Comparison of ENCODE assay signal across 24 cellular contexts in the genomic region with DNA sequence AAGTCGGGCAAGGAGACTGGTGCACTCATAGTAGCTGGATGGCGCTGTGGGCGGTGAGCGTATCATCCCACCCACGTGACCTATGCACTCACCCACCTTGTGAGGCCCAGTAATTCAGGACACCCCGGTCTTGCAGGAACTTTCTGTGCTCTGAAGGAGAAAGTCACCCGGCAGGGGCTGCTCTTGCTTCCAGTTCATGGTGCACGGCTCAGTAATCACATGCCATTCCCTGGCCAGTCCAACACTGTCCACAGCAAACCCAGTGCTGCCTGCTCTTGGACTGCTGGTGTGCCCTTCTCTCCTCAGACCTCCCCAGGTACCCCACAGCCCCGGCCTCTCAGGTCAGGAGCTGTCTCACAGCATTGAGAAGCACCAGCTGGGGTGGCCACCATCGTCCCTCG. TPM values are rescaled to one million over a fixed set of nuclear protein-coding genes. Genes with fewer than 3 reads are reported as not detected.
DNase-seq lines count a peak whose midpoint lies in the region; ATAC-seq, FAIRE-seq and TF ChIP-seq lines count a peak whose summit lies in the region.
"Had no signal": no experiment of that assay in that cellular context is flagged by ENCODE, and none has a peak within 500 bp of the region (broad histone marks: within the 10 kb centered on the region; RNA-seq: fewer than 3 reads in every experiment).

No MANE protein-coding gene starts in this region.

- H3K36me3 Mint-ChIP-seq in activated T-helper 1 cell treated with anti-CD3 and anti-CD28 coated beads, Interleukin-12 subunit alpha, Interleukin-12 subunit beta, Interleukin-2, Interleukin-4 antibody, amounts not matched to agents 30 ng/mL and 10 ng/mL and 1 ng/mL, durations not matched to agents 14 hours and 24 hours and 36 hours (ENCODE audit: low read depth): peaks cover 3% of the 10 kb centered on the region
- H3K36me3 Mint-ChIP-seq: neural progenitor cell had no signal

- peak; percentile 58 for TF ChIP-seq RAD21 in HepG2 (CRISPR knock-in tag; IDR thresholded peaks at IDR 0.05)

- ATAC-seq in HepG2: peak; percentile 76
- ATAC-seq in right lobe of liver: no peak
- ATAC-seq: activated T-cell treated with anti-CD3 and anti-CD28 coated beads, Interleukin-2, amount 50 U/mL, for 72 hours had no signal

- H4K20me1 ChIP-seq in HepG2 (ENCODE audit: insufficient read depth, low read length) (no peaks in the 10 kb centered on the region), smooth muscle cell (ENCODE audit: low read depth) (no peaks in the 10 kb centered on the region)

- POLR2A ChIA-PET in HepG2 (lab: Yijun Ruan, JAX): interaction anchor here (1.0 to 1.1 kb wide), 2 partner anchors 12 to 15 kb away, joined by 3 read pairs; no protein-coding TSS in a partner anchor

- FAIRE-seq in HepG2 (lab: Jason Lieb, UNC): peak; percentile 34
- FAIRE-seq: GM18507 had no signal

- in situ Hi-C loops in HepG2 (cut with HindIII; ENCODE audit: extremely low pct_ligation_motif_present, low pct_unique_long_range_greater_than_20kb): no loop called here

- H3K36me3 ChIP-seq in HepG2 (replicated peaks in 1 of 2; ENCODE audit: control insufficient read depth in 1 of 2, insufficient read depth in 2 of 2, low read length in 2 of 2) (no peaks in the 10 kb centered on the region), right lobe of liver (no peaks in the 10 kb centered on the region), smooth muscle cell (ENCODE audit: low read depth) (no peaks in the 10 kb centered on the region)
- H3K36me3 ChIP-seq: neural progenitor cell, sigmoid colon had no signal

- no peaks in the 10 kb centered on the region for H3K79me2 ChIP-seq in HepG2 (ENCODE audit: insufficient read depth, low read length)
- no peaks in the 10 kb centered on the region for H3K79me2 ChIP-seq in smooth muscle cell (ENCODE audit: low read depth)

- 19% methylated on average over 10 of the region's 11 CpGs for WGBS in HepG2 (ENCODE audit: low lambda C conversion rate)
- 88% methylated on average over 3 of the region's 11 CpGs for WGBS in right lobe of liver (ENCODE audit: insufficient coverage, low coverage, low lambda C conversion rate, missing lambda C conversion rate)
- WGBS in smooth muscle cell (ENCODE audit: low lambda C conversion rate): 93% methylated on average over 11 of the region's 11 CpGs

- H3F3A ChIP-seq in smooth muscle cell (ENCODE audit: low read depth): no peaks in the 10 kb centered on the region

- no TSS peak for BruUV-seq in HepG2 (replicated peaks; lab: Mats Ljungman, UMichigan)

- H3K4me3 ChIP-seq in HepG2 (replicated peaks in 1 of 3; ENCODE audit: insufficient read depth in 1 of 3, low read depth in 2 of 3, low read length in 3 of 3): no peak overlapping the region; a peak in 1 of 6 replicates
- H3K4me3 ChIP-seq in right lobe of liver: no peak overlapping the region
- no peak overlapping the region for H3K4me3 ChIP-seq in smooth muscle cell
- H3K4me3 ChIP-seq: neural progenitor cell, sigmoid colon had no signal

- H3K4me1 ChIP-seq in HepG2 (ENCODE audit: insufficient read depth, low read length) (peaks cover 75% of the 10 kb centered on the region), right lobe of liver (peaks cover 0 to 8% (median 0%) of the 10 kb centered on the region in 4 donors), smooth muscle cell (ENCODE audit: low read depth) (no peaks in the 10 kb centered on the region)

- peaks cover 11 to 58% of the 10 kb centered on the region in 2 experiments for H3K27me3 ChIP-seq in HepG2 (ENCODE audit: control insufficient read depth in 1 of 2, insufficient read depth in 2 of 2, low read length in 2 of 2)
- H3K27me3 ChIP-seq in right lobe of liver: no peaks in the 10 kb centered on the region
- H3K27me3 ChIP-seq in smooth muscle cell (ENCODE audit: low read depth): no peaks in the 10 kb centered on the region

- peak overlapping the region; percentile 44 for H3K27ac Mint-ChIP-seq in activated T-helper 1 cell treated with anti-CD3 and anti-CD28 coated beads, Interleukin-12 subunit alpha, Interleukin-12 subunit beta, Interleukin-2, Interleukin-4 antibody, amounts not matched to agents 30 ng/mL and 10 ng/mL and 1 ng/mL, durations not matched to agents 14 hours and 24 hours and 36 hours
- H3K27ac Mint-ChIP-seq: activated T-cell treated with anti-CD3 and anti-CD28 coated beads, Interleukin-2, amount 50 U/mL, for 72 hours; H9; neural progenitor cell had no signal

- no peak for TF ChIP-seq EP300 in HepG2 (IDR thresholded peaks at IDR 0.05; ENCODE audit: low read depth in 2 of 2, low read length in 2 of 2)
- TF ChIP-seq EP300 in HepG2 (CRISPR knock-in tag; IDR thresholded peaks at IDR 0.05; ENCODE audit: borderline replicate concordance): no peak

- H3K27ac ChIP-seq in HepG2 (ENCODE audit: extremely low read length, insufficient read depth, low read length) (no peak overlapping the region), right lobe of liver (no peak overlapping the region), smooth muscle cell (ENCODE audit: low read depth) (no peak overlapping the region)
- H3K27ac ChIP-seq: neural progenitor cell, sigmoid colon had no signal

- peaks cover 48% of the 10 kb centered on the region for H3K4me1 Mint-ChIP-seq in activated T-helper 1 cell treated with anti-CD3 and anti-CD28 coated beads, Interleukin-12 subunit alpha, Interleukin-12 subunit beta, Interleukin-2, Interleukin-4 antibody, amounts not matched to agents 30 ng/mL and 10 ng/mL and 1 ng/mL, durations not matched to agents 14 hours and 24 hours and 36 hours (ENCODE audit: low read depth)

- intact Hi-C loops in HepG2 (cut with micrococcal nuclease; ENCODE audit: unreplicated experiment): no loop called here
- intact Hi-C loops in right lobe of liver (cut with DNase I): loop anchor here in 1 of 2 donors (5.0 kb wide), 1 partner anchor 110 kb away; no protein-coding TSS in a partner anchor
- intact Hi-C loops in activated T-helper 1 cell treated with anti-CD3 and anti-CD28 coated beads, Interleukin-12 subunit alpha, Interleukin-12 subunit beta, Interleukin-2, Interleukin-4 antibody, amounts not matched to agents 30 ng/mL and 10 ng/mL and 1 ng/mL, durations not matched to agents 14 hours and 24 hours and 36 hours (cut with micrococcal nuclease): no loop called here

- no peak overlapping the region for H2AFZ ChIP-seq in HepG2 (ENCODE audit: low read length)
- H2AFZ ChIP-seq in smooth muscle cell (ENCODE audit: low read depth): no peak overlapping the region
- H2AFZ ChIP-seq: neural progenitor cell had no signal

- H3K4me2 ChIP-seq in HepG2 (ENCODE audit: low read depth, low read length) (peak overlapping the region; percentile 57; the same call in 1 of the 2 replicates), smooth muscle cell (no peak overlapping the region)
- H3K4me2 ChIP-seq: neural progenitor cell had no signal

- TF ChIP-seq POLR2A in HepG2 (IDR thresholded peaks at IDR 0.05; ENCODE audit: insufficient read depth in 1 of 2, low read depth in 2 of 2, low read length in 2 of 2): no peak
- no peak for TF ChIP-seq POLR2A in right lobe of liver (IDR thresholded peaks at IDR 0.05)

- peaks cover 8% of the 10 kb centered on the region for H3K27me3 Mint-ChIP-seq in activated T-helper 1 cell treated with anti-CD3 and anti-CD28 coated beads, Interleukin-12 subunit alpha, Interleukin-12 subunit beta, Interleukin-2, Interleukin-4 antibody, amounts not matched to agents 30 ng/mL and 10 ng/mL and 1 ng/mL, durations not matched to agents 14 hours and 24 hours and 36 hours (ENCODE audit: insufficient read depth)

- no peaks in the 10 kb centered on the region for H3K9me3 Mint-ChIP-seq in activated T-helper 1 cell treated with anti-CD3 and anti-CD28 coated beads, Interleukin-12 subunit alpha, Interleukin-12 subunit beta, Interleukin-2, Interleukin-4 antibody, amounts not matched to agents 30 ng/mL and 10 ng/mL and 1 ng/mL, durations not matched to agents 14 hours and 24 hours and 36 hours
- H3K9me3 Mint-ChIP-seq: activated T-cell treated with anti-CD3 and anti-CD28 coated beads, Interleukin-2, amount 50 U/mL, for 72 hours; H9; neural progenitor cell had no signal

- TF ChIP-seq CTCF in HepG2 (CRISPR knock-in tag; IDR thresholded peaks at IDR 0.05) (peak; percentile 69), right lobe of liver (IDR thresholded peaks at IDR 0.05) (no peak), smooth muscle cell (IDR thresholded peaks at IDR 0.05; ENCODE audit: borderline replicate concordance, insufficient read depth, poor library complexity, severe bottlenecking) (no peak)

- CTCF ChIA-PET in HepG2 (lab: Yijun Ruan, JAX; ENCODE audit: low intra/inter-chr PET ratio, low total read pairs): interaction anchor here (1.7 kb wide), 1 partner anchor 30 kb away, joined by 4 read pairs; no protein-coding TSS in a partner anchor

- H3K9ac ChIP-seq in HepG2 (ENCODE audit: insufficient read depth, low read depth, low read length) (no peak overlapping the region), smooth muscle cell (ENCODE audit: low read depth) (no peak overlapping the region)
- H3K9ac ChIP-seq: neural progenitor cell had no signal

- peak; percentile 50 for DNase-seq in HepG2 (ENCODE audit: low spot score)
- no peak for DNase-seq in right lobe of liver
- no peak for DNase-seq in activated T-helper 1 cell treated with anti-CD3 and anti-CD28 coated beads, Interleukin-12 subunit alpha, Interleukin-12 subunit beta, Interleukin-2, Interleukin-4 antibody, amounts not matched to agents 30 ng/mL and 10 ng/mL and 1 ng/mL, durations not matched to agents 14 hours and 24 hours and 36 hours (ENCODE audit: low spot score)
- peak; percentile 73 for DNase-seq in left kidney (ENCODE audit: low read depth, low spot score)
- no peak for DNase-seq in smooth muscle cell (lab: John Stamatoyannopoulos, UW; ENCODE audit: unreplicated experiment)
- no peak for DNase-seq in T1000 (lab: John Stamatoyannopoulos, UW)
- DNase-seq in amniotic stem cell (lab: John Stamatoyannopoulos, UW): no peak
- DNase-seq in stimulated activated naive CD4-positive, alpha-beta T cell (lab: John Stamatoyannopoulos, UW): no peak
- DNase-seq: activated CD4-positive, alpha-beta T cell treated with anti-CD3 and anti-CD28 coated beads for 48 hours; activated T-cell treated with anti-CD3 and anti-CD28 coated beads, Interleukin-2, amount 50 U/mL, for 72 hours; amygdala; cerebellar nuclear complex; DMS79; H9; mammary epithelial cell; NCI-H1436; sigmoid colon; stimulated activated CD4-positive, alpha-beta T cell treated with anti-CD3 and anti-CD28 coated beads, Interleukin-2, amount 100 ng/mL, for 24 hours had no signal

- H3K9me3 ChIP-seq in HepG2 (ENCODE audit: low read length) (no peaks in the 10 kb centered on the region), right lobe of liver (no peaks in the 10 kb centered on the region), smooth muscle cell (replicated peaks; ENCODE audit: low read depth) (no peaks in the 10 kb centered on the region)
- H3K9me3 ChIP-seq: sigmoid colon had no signal

- H3K4me3 Mint-ChIP-seq in activated T-helper 1 cell treated with anti-CD3 and anti-CD28 coated beads, Interleukin-12 subunit alpha, Interleukin-12 subunit beta, Interleukin-2, Interleukin-4 antibody, amounts not matched to agents 30 ng/mL and 10 ng/mL and 1 ng/mL, durations not matched to agents 14 hours and 24 hours and 36 hours: no peak overlapping the region
- H3K4me3 Mint-ChIP-seq: H9, neural progenitor cell had no signal

RNA-seq across cellular contexts. Expression of gene RHBDF2, which starts 16.4 kb away (rescaled TPM):
- 4.2 and 7.8 TPM in 2 replicates for total RNA-seq in HepG2 (2016; rRNA removed; fragmentation: Illumina TruSeq; extraction: Trizol)
- total RNA-seq in HepG2 (2016; cell fraction: cytosol; rRNA removed; fragmentation: Illumina TruSeq; extraction: Trizol; ENCODE audit: low read depth): 3.3 and 3.4 TPM in 2 replicates
- total RNA-seq in HepG2 (2016; cell fraction: insoluble cytoplasmic fraction; rRNA removed; fragmentation: Illumina TruSeq; extraction: Trizol): 2.8 and 8.6 TPM in 2 replicates
- 3.2 and 3.5 TPM in 2 replicates for total RNA-seq in HepG2 (2016; cell fraction: membrane; rRNA removed; fragmentation: Illumina TruSeq; extraction: Trizol)
- total RNA-seq in HepG2 (2016; cell fraction: nucleus; rRNA removed; fragmentation: Illumina TruSeq; extraction: Trizol): 10.0 and 14.7 TPM in 2 replicates
- 24.2 and 27.6 TPM in 2 replicates for polyA plus RNA-seq in HepG2 (2011; rRNA removed)
- polyA plus RNA-seq in HepG2 (2011; cell fraction: cytosol; rRNA removed): 9.7 and 15.2 TPM in 2 replicates
- 96.1 and 124 TPM in 2 replicates for polyA plus RNA-seq in HepG2 (2011; cell fraction: nucleus; rRNA removed)
- 17.9 and 27.7 TPM in 2 replicates for polyA plus RNA-seq in HepG2 (2012)
- polyA plus RNA-seq in HepG2 (2016; cell fraction: cytosol; fragmentation: Illumina TruSeq; extraction: Trizol; ENCODE audit: low read depth): 1.2 and 1.5 TPM in 2 replicates
- 3.8 and 4.6 TPM in 2 replicates for polyA plus RNA-seq in HepG2 (2016; cell fraction: insoluble cytoplasmic fraction; fragmentation: Illumina TruSeq; extraction: Trizol; ENCODE audit: low read depth)
- 2.0 and 3.1 TPM in 2 replicates for polyA plus RNA-seq in HepG2 (2016; cell fraction: membrane; fragmentation: Illumina TruSeq; extraction: Trizol; ENCODE audit: low read depth)
- polyA plus RNA-seq in HepG2 (2016; cell fraction: nucleus; fragmentation: Illumina TruSeq; extraction: Trizol; ENCODE audit: insufficient read depth, low read depth): 23.9 and 27.3 TPM in 2 replicates
- 8.1 and 40.4 TPM in 2 replicates for polyA minus RNA-seq in HepG2 (2011; rRNA and poly(A)+ RNA removed; ENCODE audit: low replicate concordance)
- 12.8 and 13.5 TPM in 2 replicates for polyA minus RNA-seq in HepG2 (2011; cell fraction: cytosol; rRNA and poly(A)+ RNA removed)
- 26.5 and 30.6 TPM in 2 replicates for polyA minus RNA-seq in HepG2 (2011; cell fraction: nucleus; rRNA and poly(A)+ RNA removed)
- 10 to 100 TPM in 3 of 6 experiments, 1 to 10 TPM in 3; 7.1 to 18.6 (median 11.0) TPM for total RNA-seq in right lobe of liver
- 53.2 and 53.7 TPM in 2 replicates for total RNA-seq in activated T-helper 1 cell treated with anti-CD3 and anti-CD28 coated beads, Interleukin-12 subunit alpha, Interleukin-12 subunit beta, Interleukin-2, Interleukin-4 antibody, amounts not matched to agents 30 ng/mL and 10 ng/mL and 1 ng/mL, durations not matched to agents 14 hours and 24 hours and 36 hours
- total RNA-seq in smooth muscle cell: 4.9 and 12.2 TPM in 2 replicates
- polyA plus RNA-seq in smooth muscle cell: 20.5 and 25.4 TPM in 2 replicates

RNA-seq across cellular contexts. Expression of gene CYGB, which starts 19.9 kb away (rescaled TPM):
- total RNA-seq in HepG2 (2016; rRNA removed; fragmentation: Illumina TruSeq; extraction: Trizol): 27.1 and 28.9 TPM in 2 replicates
- 5.2 and 8.2 TPM in 2 replicates for total RNA-seq in HepG2 (2016; cell fraction: cytosol; rRNA removed; fragmentation: Illumina TruSeq; extraction: Trizol; ENCODE audit: low read depth)
- 25.6 and 28.4 TPM in 2 replicates for total RNA-seq in HepG2 (2016; cell fraction: insoluble cytoplasmic fraction; rRNA removed; fragmentation: Illumina TruSeq; extraction: Trizol)
- total RNA-seq in HepG2 (2016; cell fraction: membrane; rRNA removed; fragmentation: Illumina TruSeq; extraction: Trizol): 16.6 and 21.7 TPM in 2 replicates
- total RNA-seq in HepG2 (2016; cell fraction: nucleus; rRNA removed; fragmentation: Illumina TruSeq; extraction: Trizol): 14.7 and 17.2 TPM in 2 replicates
- polyA plus RNA-seq in HepG2 (2011; rRNA removed): 18.9 and 23.3 TPM in 2 replicates
- 19.3 and 25.5 TPM in 2 replicates for polyA plus RNA-seq in HepG2 (2011; cell fraction: cytosol; rRNA removed)
- 17.6 and 23.0 TPM in 2 replicates for polyA plus RNA-seq in HepG2 (2011; cell fraction: nucleus; rRNA removed)
- 20.2 and 20.5 TPM in 2 replicates for polyA plus RNA-seq in HepG2 (2012)
- 6.2 and 7.9 TPM in 2 replicates for polyA plus RNA-seq in HepG2 (2016; cell fraction: cytosol; fragmentation: Illumina TruSeq; extraction: Trizol; ENCODE audit: low read depth)
- 28.7 and 30.6 TPM in 2 replicates for polyA plus RNA-seq in HepG2 (2016; cell fraction: insoluble cytoplasmic fraction; fragmentation: Illumina TruSeq; extraction: Trizol; ENCODE audit: low read depth)
- 21.0 and 21.3 TPM in 2 replicates for polyA plus RNA-seq in HepG2 (2016; cell fraction: membrane; fragmentation: Illumina TruSeq; extraction: Trizol; ENCODE audit: low read depth)
- polyA plus RNA-seq in HepG2 (2016; cell fraction: nucleus; fragmentation: Illumina TruSeq; extraction: Trizol; ENCODE audit: insufficient read depth, low read depth): 24.9 and 26.1 TPM in 2 replicates
- 0.26 and 16.8 TPM in 2 replicates for polyA minus RNA-seq in HepG2 (2011; rRNA and poly(A)+ RNA removed; ENCODE audit: low replicate concordance)
- polyA minus RNA-seq in HepG2 (2011; cell fraction: cytosol; rRNA and poly(A)+ RNA removed): 9.7 and 11.8 TPM in 2 replicates
- polyA minus RNA-seq in HepG2 (2011; cell fraction: nucleus; rRNA and poly(A)+ RNA removed): 12.9 and 17.7 TPM in 2 replicates
- total RNA-seq in right lobe of liver: 1 to 10 TPM; 1.8 to 4.1 (median 3.1) TPM
- not detected in 2 replicates for total RNA-seq in activated T-helper 1 cell treated with anti-CD3 and anti-CD28 coated beads, Interleukin-12 subunit alpha, Interleukin-12 subunit beta, Interleukin-2, Interleukin-4 antibody, amounts not matched to agents 30 ng/mL and 10 ng/mL and 1 ng/mL, durations not matched to agents 14 hours and 24 hours and 36 hours
- 4.9 and 13.9 TPM in 2 replicates for total RNA-seq in smooth muscle cell
- polyA plus RNA-seq in smooth muscle cell: 20.5 and 22.2 TPM in 2 replicates

RNA-seq across cellular contexts. Expression of gene PRCD, which starts 22.2 kb away (rescaled TPM):
- 0.52 TPM in 1 of 2 replicates, not detected in the other for total RNA-seq in HepG2 (2016; rRNA removed; fragmentation: Illumina TruSeq; extraction: Trizol)
- not detected in 2 replicates for total RNA-seq in HepG2 (2016; cell fraction: cytosol; rRNA removed; fragmentation: Illumina TruSeq; extraction: Trizol; ENCODE audit: low read depth)
- 0.36 and 0.48 TPM in 2 replicates for total RNA-seq in HepG2 (2016; cell fraction: insoluble cytoplasmic fraction; rRNA removed; fragmentation: Illumina TruSeq; extraction: Trizol)
- not detected in 2 replicates for total RNA-seq in HepG2 (2016; cell fraction: membrane; rRNA removed; fragmentation: Illumina TruSeq; extraction: Trizol)
- total RNA-seq in HepG2 (2016; cell fraction: nucleus; rRNA removed; fragmentation: Illumina TruSeq; extraction: Trizol): not detected in 2 replicates
- 0.35 and 0.51 TPM in 2 replicates for polyA plus RNA-seq in HepG2 (2011; rRNA removed)
- polyA plus RNA-seq in HepG2 (2011; cell fraction: cytosol; rRNA removed): not detected in 2 replicates
- 0.06 TPM in 1 of 2 replicates, not detected in the other for polyA plus RNA-seq in HepG2 (2011; cell fraction: nucleus; rRNA removed)
- 0.61 and 0.71 TPM in 2 replicates for polyA plus RNA-seq in HepG2 (2012)
- 0.25 TPM in 1 of 2 replicates, not detected in the other for polyA plus RNA-seq in HepG2 (2016; cell fraction: cytosol; fragmentation: Illumina TruSeq; extraction: Trizol; ENCODE audit: low read depth)
- polyA plus RNA-seq in HepG2 (2016; cell fraction: insoluble cytoplasmic fraction; fragmentation: Illumina TruSeq; extraction: Trizol; ENCODE audit: low read depth): not detected in 2 replicates
- polyA plus RNA-seq in HepG2 (2016; cell fraction: membrane; fragmentation: Illumina TruSeq; extraction: Trizol; ENCODE audit: low read depth): not detected in 2 replicates
- polyA plus RNA-seq in HepG2 (2016; cell fraction: nucleus; fragmentation: Illumina TruSeq; extraction: Trizol; ENCODE audit: insufficient read depth, low read depth): not detected in 2 replicates
- 0.70 TPM in 1 of 2 replicates, not detected in the other for polyA minus RNA-seq in HepG2 (2011; rRNA and poly(A)+ RNA removed; ENCODE audit: low replicate concordance)
- not detected in 2 replicates for polyA minus RNA-seq in HepG2 (2011; cell fraction: cytosol; rRNA and poly(A)+ RNA removed)
- not detected in 2 replicates for polyA minus RNA-seq in HepG2 (2011; cell fraction: nucleus; rRNA and poly(A)+ RNA removed)
- 1 to 10 TPM in 1 of 6 experiments, under 1 TPM in 2, not detected in 3; 0.12 to 1.3 (median 0.22) TPM for total RNA-seq in right lobe of liver
- total RNA-seq in activated T-helper 1 cell treated with anti-CD3 and anti-CD28 coated beads, Interleukin-12 subunit alpha, Interleukin-12 subunit beta, Interleukin-2, Interleukin-4 antibody, amounts not matched to agents 30 ng/mL and 10 ng/mL and 1 ng/mL, durations not matched to agents 14 hours and 24 hours and 36 hours: not detected in 2 replicates
- 0.31 and 1.4 TPM in 2 replicates for total RNA-seq in smooth muscle cell
- polyA plus RNA-seq in smooth muscle cell: 5.0 and 5.8 TPM in 2 replicates

RNA-seq across cellular contexts. Expression of gene AANAT, which starts 50.2 kb away (rescaled TPM):
- not detected in 2 replicates for total RNA-seq in HepG2 (2016; rRNA removed; fragmentation: Illumina TruSeq; extraction: Trizol)
- total RNA-seq in HepG2 (2016; cell fraction: cytosol; rRNA removed; fragmentation: Illumina TruSeq; extraction: Trizol; ENCODE audit: low read depth): not detected in 2 replicates
- total RNA-seq in HepG2 (2016; cell fraction: insoluble cytoplasmic fraction; rRNA removed; fragmentation: Illumina TruSeq; extraction: Trizol): not detected in 2 replicates
- total RNA-seq in HepG2 (2016; cell fraction: membrane; rRNA removed; fragmentation: Illumina TruSeq; extraction: Trizol): not detected in 2 replicates
- not detected in 2 replicates for total RNA-seq in HepG2 (2016; cell fraction: nucleus; rRNA removed; fragmentation: Illumina TruSeq; extraction: Trizol)
- 0.03 and 0.07 TPM in 2 replicates for polyA plus RNA-seq in HepG2 (2011; rRNA removed)
- not detected in 2 replicates for polyA plus RNA-seq in HepG2 (2011; cell fraction: cytosol; rRNA removed)
- polyA plus RNA-seq in HepG2 (2011; cell fraction: nucleus; rRNA removed): 0.23 and 0.42 TPM in 2 replicates
- polyA plus RNA-seq in HepG2 (2012): 0.31 TPM in 1 of 2 replicates, not detected in the other
- not detected in 2 replicates for polyA plus RNA-seq in HepG2 (2016; cell fraction: cytosol; fragmentation: Illumina TruSeq; extraction: Trizol; ENCODE audit: low read depth)
- not detected in 2 replicates for polyA plus RNA-seq in HepG2 (2016; cell fraction: insoluble cytoplasmic fraction; fragmentation: Illumina TruSeq; extraction: Trizol; ENCODE audit: low read depth)
- polyA plus RNA-seq in HepG2 (2016; cell fraction: membrane; fragmentation: Illumina TruSeq; extraction: Trizol; ENCODE audit: low read depth): not detected in 2 replicates
- polyA plus RNA-seq in HepG2 (2016; cell fraction: nucleus; fragmentation: Illumina TruSeq; extraction: Trizol; ENCODE audit: insufficient read depth, low read depth): not detected in 2 replicates
- polyA minus RNA-seq in HepG2 (2011; rRNA and poly(A)+ RNA removed; ENCODE audit: low replicate concordance): not detected in 2 replicates
- polyA minus RNA-seq in HepG2 (2011; cell fraction: cytosol; rRNA and poly(A)+ RNA removed): not detected in 2 replicates
- polyA minus RNA-seq in HepG2 (2011; cell fraction: nucleus; rRNA and poly(A)+ RNA removed): not detected in 2 replicates
- total RNA-seq in right lobe of liver: not detected
- not detected in 2 replicates for total RNA-seq in activated T-helper 1 cell treated with anti-CD3 and anti-CD28 coated beads, Interleukin-12 subunit alpha, Interleukin-12 subunit beta, Interleukin-2, Interleukin-4 antibody, amounts not matched to agents 30 ng/mL and 10 ng/mL and 1 ng/mL, durations not matched to agents 14 hours and 24 hours and 36 hours
- total RNA-seq in smooth muscle cell: not detected in 2 replicates
- 0.15 TPM in 1 of 2 replicates, not detected in the other for polyA plus RNA-seq in smooth muscle cell
- total RNA-seq: activated T-cell treated with anti-CD3 and anti-CD28 coated beads, Interleukin-2, amount 50 U/mL, for 72 hours; fibroblast of villous mesenchyme; LHCN-M2; mammary epithelial cell; sigmoid colon; temporal lobe had no signal
- polyA plus RNA-seq: BJ had no signal

Comparison
In these comparisons a context has a peak if more than half of its experiments do, and no peak if none do; other contexts are left out.
1. DNase-seq: peak in HepG2 (single experiment) and left kidney (single experiment); none in right lobe of liver (0 of 3), activated T-helper 1 cell treated with anti-CD3 and anti-CD28 coated beads, Interleukin-12 subunit alpha, Interleukin-12 subunit beta, Interleukin-2, Interleukin-4 antibody, amounts not matched to agents 30 ng/mL and 10 ng/mL and 1 ng/mL, durations not matched to agents 14 hours and 24 hours and 36 hours (single experiment), smooth muscle cell (single experiment), T1000 (single experiment), amniotic stem cell (single experiment) and stimulated activated naive CD4-positive, alpha-beta T cell (0 of 6).